ENCODE assay signal across 1 cellular context in genomic region chr2:190896477-190896876, GRCh38.
TF ChIP-seq lines count a peak whose summit lies in the region.

No MANE protein-coding gene starts in this region.

TF ChIP-seq in WTC11, 78 proteins besides CTCF, POLR2A, EP300 and RAD21 (continued from another document):
- TF ChIP-seq MXD4 (CRISPR knock-in tag; IDR thresholded peaks at IDR 0.05; ENCODE audit: borderline replicate concordance) (no peak), ERG (CRISPR knock-in tag; IDR thresholded peaks at IDR 0.05) (no peak)
